ENCODE assay signal across 8 cellular contexts in genomic region chr4:55397521-55398321, GRCh38. TPM values are rescaled to one million over a fixed set of nuclear protein-coding genes. Genes with fewer than 3 reads are reported as not detected.
DNase-seq lines count a peak whose midpoint lies in the region; ATAC-seq and TF ChIP-seq lines count a peak whose summit lies in the region.

No MANE protein-coding gene starts in this region.

- peak overlapping the region; percentile 95 to 99 (median 97) for H3K9ac ChIP-seq in BLaER1 treated with 17β-estradiol and CSF1 and Interleukin-3, amounts not matched to agents 10 nM and 100 nM

- no peaks in the 10 kb centered on the region for H3K27me3 Mint-ChIP-seq in activated CD4-positive, alpha-beta memory T cell treated with anti-CD3 and anti-CD28 coated beads, Interleukin-2, amount 10 ng/mL, durations not matched to agents 7 days and 5 days

- DNase-seq in activated CD4-positive, alpha-beta memory T cell treated with anti-CD3 and anti-CD28 coated beads, Interleukin-2, amount 10 ng/mL, durations not matched to agents 7 days and 5 days = no peak
- DNase-seq in right atrium auricular region (ENCODE audit: low spot score) (no peak), gastrocnemius medialis (no peak), middle frontal gyrus (ENCODE audit: extremely low spot score, low spot score) (no peak), NCI-H187 treated with DMSO at 0.1 percent for 48 hours (lab: John Stamatoyannopoulos, UW) (no peak)

- CTCF ChIA-PET in HEK293 (lab: Yijun Ruan, JAX) = interaction anchor here (0.7 kb wide), 1 partner anchor 425 kb away, joined by 4 read pairs; no protein-coding TSS in a partner anchor
- CTCF ChIA-PET in activated CD4-positive, alpha-beta memory T cell treated with anti-CD3 and anti-CD28 coated beads, Interleukin-2, amount 10 ng/mL, durations not matched to agents 7 days and 5 days (lab: Charles Lee) = interaction anchor here (0.7 to 2.0 kb wide), 3 partner anchors 11 to 990 kb away, joined by 3 to 15 read pairs (median 6); partner anchors contain the start of gene SRD5A3

- POLR2A ChIA-PET in HEK293 (lab: Yijun Ruan, JAX) = interaction anchor here (0.6 to 0.9 kb wide), 4 partner anchors 20 to 510 kb away, joined by 3 to 7 read pairs (median 3); no protein-coding TSS in a partner anchor
- POLR2A ChIA-PET in activated CD4-positive, alpha-beta memory T cell treated with anti-CD3 and anti-CD28 coated beads, Interleukin-2, amount 10 ng/mL, durations not matched to agents 7 days and 5 days (lab: Charles Lee) = interaction anchor here (1.0 to 2.0 kb wide), 2 partner anchors 52 to 148 kb away, joined by 3 to 8 read pairs; partner anchors contain the start of gene SRD5A3

- H3K9me3 ChIP-seq in BLaER1 treated with 17β-estradiol and CSF1 and Interleukin-3, amounts not matched to agents 10 nM and 100 nM (replicated peaks in 1 of 11) = no peaks in the 10 kb centered on the region
- H3K9me3 ChIP-seq in HEK293 (ENCODE audit: control insufficient read depth, insufficient read depth, low read depth, low read length) (no peaks in the 10 kb centered on the region), right atrium auricular region (no peaks in the 10 kb centered on the region), gastrocnemius medialis (no peaks in the 10 kb centered on the region)

- H3K27me3 ChIP-seq in BLaER1 treated with 17β-estradiol and CSF1 and Interleukin-3, amounts not matched to agents 10 nM and 100 nM = no peaks in the 10 kb centered on the region
- H3K27me3 ChIP-seq in right atrium auricular region (no peaks in the 10 kb centered on the region), gastrocnemius medialis (no peaks in the 10 kb centered on the region)

- H3K36me3 ChIP-seq in BLaER1 treated with 17β-estradiol and CSF1 and Interleukin-3, amounts not matched to agents 10 nM and 100 nM = peaks cover 19 to 54% (median 46%) of the 10 kb centered on the region in 11 experiments; a peak in 20 of 22 replicates
- H3K36me3 ChIP-seq in HEK293 (ENCODE audit: control insufficient read depth in 2 of 2, insufficient read depth in 1 of 2, low read length in 2 of 2) = peaks cover 0 to 23% of the 10 kb centered on the region in 2 experiments; a peak in 1 of 3 replicates
- peaks cover 12% of the 10 kb centered on the region for H3K36me3 ChIP-seq in right atrium auricular region
- no peaks in the 10 kb centered on the region for H3K36me3 ChIP-seq in gastrocnemius medialis

- TF ChIP-seq POLR2A in gastrocnemius medialis (IDR thresholded peaks at IDR 0.05) = peak in 1 of 2 donors; percentile 22

- H3K4me3 Mint-ChIP-seq in activated CD4-positive, alpha-beta memory T cell treated with anti-CD3 and anti-CD28 coated beads, Interleukin-2, amount 10 ng/mL, durations not matched to agents 7 days and 5 days = peak overlapping the region; percentile 84

- ATAC-seq in gastrocnemius medialis (peak; percentile 28 to 32), GM19452 (IDR thresholded peaks at IDR 0.05; ENCODE audit: unreplicated experiment) (no peak)

- peak overlapping the region; percentile 80 for H3K27ac Mint-ChIP-seq in activated CD4-positive, alpha-beta memory T cell treated with anti-CD3 and anti-CD28 coated beads, Interleukin-2, amount 10 ng/mL, durations not matched to agents 7 days and 5 days

- in situ Hi-C loops in gastrocnemius medialis (cut with MboI; ENCODE audit: low sequenced_read_pairs in 4 of 4) = loop anchor here in 1 of 4 donors (10.0 kb wide), 2 partner anchors 53 to 147 kb away; partner anchors contain the start of genes CLOCK and SRD5A3

- H3K27ac ChIP-seq in BLaER1 treated with 17β-estradiol and CSF1 and Interleukin-3, amounts not matched to agents 10 nM and 100 nM = peak overlapping the region; percentile 94 to 99 (median 96)
- H3K27ac ChIP-seq in HEK293 (ENCODE audit: extremely low read depth, low read depth, low read length) = peak overlapping the region; percentile 35
- peak overlapping the region; percentile 98 to 99 for H3K27ac ChIP-seq in right atrium auricular region
- peak overlapping the region; percentile 83 to 96 (median 91) for H3K27ac ChIP-seq in gastrocnemius medialis

- H3K9me3 Mint-ChIP-seq in activated CD4-positive, alpha-beta memory T cell treated with anti-CD3 and anti-CD28 coated beads, Interleukin-2, amount 10 ng/mL, durations not matched to agents 7 days and 5 days = no peaks in the 10 kb centered on the region

- TF ChIP-seq CTCF in HEK293 (tag by site-specific recombination; IDR thresholded peaks at IDR 0.05) = no peak
- no peak for TF ChIP-seq CTCF in right atrium auricular region (IDR thresholded peaks at IDR 0.05)
- TF ChIP-seq CTCF in gastrocnemius medialis (IDR thresholded peaks at IDR 0.05 in 4 of 5, conservative IDR thresholded peaks at IDR 0.05 in 1 of 5) = no peak

- peak overlapping the region; percentile 88 to 100 (median 94) for H3K4me3 ChIP-seq in BLaER1 treated with 17β-estradiol and CSF1 and Interleukin-3, amounts not matched to agents 10 nM and 100 nM
- peak overlapping the region; percentile 89 for H3K4me3 ChIP-seq in HEK293 (ENCODE audit: low read depth, low read length)
- peak overlapping the region; percentile 92 to 99 for H3K4me3 ChIP-seq in right atrium auricular region
- peak overlapping the region; percentile 72 to 95 (median 77) for H3K4me3 ChIP-seq in gastrocnemius medialis

- peaks cover 36% of the 10 kb centered on the region for H3K36me3 Mint-ChIP-seq in activated CD4-positive, alpha-beta memory T cell treated with anti-CD3 and anti-CD28 coated beads, Interleukin-2, amount 10 ng/mL, durations not matched to agents 7 days and 5 days (ENCODE audit: low read depth)

- H3K4me1 ChIP-seq in BLaER1 treated with 17β-estradiol and CSF1 and Interleukin-3, amounts not matched to agents 10 nM and 100 nM = peaks cover 30 to 49% (median 40%) of the 10 kb centered on the region in 10 experiments
- H3K4me1 ChIP-seq in HEK293 (ENCODE audit: control insufficient read depth, insufficient read depth, low read length) = no peaks in the 10 kb centered on the region
- H3K4me1 ChIP-seq in right atrium auricular region = peaks cover 0 to 42% of the 10 kb centered on the region in 2 donors
- peaks cover 32 to 39% of the 10 kb centered on the region in 2 donors for H3K4me1 ChIP-seq in gastrocnemius medialis

- peaks cover 53 to 67% (median 63%) of the 10 kb centered on the region in 11 experiments for H4K20me1 ChIP-seq in BLaER1 treated with 17β-estradiol and CSF1 and Interleukin-3, amounts not matched to agents 10 nM and 100 nM

- intact Hi-C loops in gastrocnemius medialis (cut with DNase I; ENCODE audit: low total_unique reads) = loop anchor here (5.0 kb wide), 2 partner anchors 455 to 470 kb away; partner anchors contain the start of gene EXOC1

- H3K4me2 ChIP-seq in BLaER1 treated with 17β-estradiol and CSF1 and Interleukin-3, amounts not matched to agents 10 nM and 100 nM = peak overlapping the region; percentile 92 to 99 (median 95)

- H3K4me1 Mint-ChIP-seq in activated CD4-positive, alpha-beta memory T cell treated with anti-CD3 and anti-CD28 coated beads, Interleukin-2, amount 10 ng/mL, durations not matched to agents 7 days and 5 days = peaks cover 52% of the 10 kb centered on the region

TF ChIP-seq in HEK293, 187 proteins besides CTCF, POLR2A, EP300 and RAD21 (continues in another document):
- TF ChIP-seq, protein P1, sequence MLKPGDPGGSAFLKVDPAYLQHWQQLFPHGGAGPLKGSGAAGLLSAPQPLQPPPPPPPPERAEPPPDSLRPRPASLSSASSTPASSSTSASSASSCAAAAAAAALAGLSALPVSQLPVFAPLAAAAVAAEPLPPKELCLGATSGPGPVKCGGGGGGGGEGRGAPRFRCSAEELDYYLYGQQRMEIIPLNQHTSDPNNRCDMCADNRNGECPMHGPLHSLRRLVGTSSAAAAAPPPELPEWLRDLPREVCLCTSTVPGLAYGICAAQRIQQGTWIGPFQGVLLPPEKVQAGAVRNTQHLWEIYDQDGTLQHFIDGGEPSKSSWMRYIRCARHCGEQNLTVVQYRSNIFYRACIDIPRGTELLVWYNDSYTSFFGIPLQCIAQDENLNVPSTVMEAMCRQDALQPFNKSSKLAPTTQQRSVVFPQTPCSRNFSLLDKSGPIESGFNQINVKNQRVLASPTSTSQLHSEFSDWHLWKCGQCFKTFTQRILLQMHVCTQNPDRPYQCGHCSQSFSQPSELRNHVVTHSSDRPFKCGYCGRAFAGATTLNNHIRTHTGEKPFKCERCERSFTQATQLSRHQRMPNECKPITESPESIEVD (tag by site-specific recombination; IDR thresholded peaks at IDR 0.05) = no peak
- peak; percentile 59; the same call in 1 of the 2 replicates for TF ChIP-seq ZNF280D (tag by site-specific recombination; IDR thresholded peaks at IDR 0.05)
- no peak for TF ChIP-seq ZNF514 (tag by site-specific recombination; IDR thresholded peaks at IDR 0.05)
- no peak for TF ChIP-seq ZNF677 (tag by site-specific recombination; IDR thresholded peaks at IDR 0.05)
- TF ChIP-seq REPIN1 (tag by site-specific recombination; IDR thresholded peaks at IDR 0.05; ENCODE audit: low read depth) = no peak
- TF ChIP-seq OSR2 (tag by site-specific recombination; IDR thresholded peaks at IDR 0.05) = peak; percentile 68

RNA-seq across cellular contexts. Expression of gene TMEM165, which starts 2.0 kb away (rescaled TPM):
- total RNA-seq in activated CD4-positive, alpha-beta memory T cell treated with anti-CD3 and anti-CD28 coated beads, Interleukin-2, amount 10 ng/mL, durations not matched to agents 7 days and 5 days = 10 to 100 TPM; 68.2 to 70.1 TPM
- total RNA-seq in right atrium auricular region (10 to 100 TPM; 75.5 to 90.1 TPM), gastrocnemius medialis (10 to 100 TPM; 23.5 to 80.3 (median 48.9) TPM)

RNA-seq across cellular contexts. Expression of gene SRD5A3, which starts 51.7 kb away (rescaled TPM):
- total RNA-seq in activated CD4-positive, alpha-beta memory T cell treated with anti-CD3 and anti-CD28 coated beads, Interleukin-2, amount 10 ng/mL, durations not matched to agents 7 days and 5 days = 10 to 100 TPM; 11.8 to 12.0 TPM
- 1 to 10 TPM; 6.0 to 8.3 TPM for total RNA-seq in right atrium auricular region
- total RNA-seq in gastrocnemius medialis = 1 to 10 TPM; 2.4 to 7.6 (median 5.1) TPM

Comparison
In these comparisons a context has a peak if more than half of its experiments do, and no peak if none do; other contexts are left out.
1. H3K27ac ChIP-seq: peak in every context shown above with its lines; median percentile 98 in right atrium auricular region; 96 in BLaER1 treated with 17β-estradiol and CSF1 and Interleukin-3, amounts not matched to agents 10 nM and 100 nM; 91 in gastrocnemius medialis; 35 in HEK293.